In genomic region chr4:110480031-110480549, GRCh38 we compare ENCODE assay signal across 12 cellular contexts. TPM values are rescaled to one million over a fixed set of nuclear protein-coding genes. Genes with fewer than 3 reads are reported as not detected.
A peak's percentile ranks its signal among the peaks of the same experiment; 100 is the strongest.
DNase-seq lines count a peak whose midpoint lies in the region; TF ChIP-seq lines count a peak whose summit lies in the region.
"Had no signal": no experiment of that assay in that cellular context is flagged by ENCODE, and none has a peak within 500 bp of the region (broad histone marks: within the 10 kb centered on the region; RNA-seq: fewer than 3 reads in every experiment).

No MANE protein-coding gene starts in this region.

- POLR2A ChIA-PET in Caco-2 (lab: Charles Lee): no interaction called here
- POLR2A ChIA-PET in OCI-LY7 (lab: Charles Lee): interaction anchor here (0.5 to 0.7 kb wide), 3 partner anchors 547 to 1060 kb away, joined by 3 read pairs; no protein-coding TSS in a partner anchor

- no peaks in the 10 kb centered on the region for H3K79me2 ChIP-seq in OCI-LY7 (ENCODE audit: insufficient read depth, low read depth, low read length)
- no peaks in the 10 kb centered on the region for H3K79me2 ChIP-seq in fibroblast of lung (ENCODE audit: control insufficient read depth, insufficient read depth, low read length)
- H3K79me2 ChIP-seq in neural progenitor cell (ENCODE audit: low read depth): no peaks in the 10 kb centered on the region

- H3K4me1 ChIP-seq in Caco-2 (peaks cover 4% of the 10 kb centered on the region; the same call in 1 of the 2 replicates), OCI-LY7 (ENCODE audit: insufficient read depth, low read length, poor library complexity, severe bottlenecking) (no peaks in the 10 kb centered on the region), fibroblast of lung (ENCODE audit: control insufficient read depth, extremely low read depth, insufficient read depth, low read length) (no peaks in the 10 kb centered on the region), neural progenitor cell (no peaks in the 10 kb centered on the region), HAP-1 (peaks cover 7% of the 10 kb centered on the region)

- H3K27me3 Mint-ChIP-seq in Caco-2 (ENCODE audit: insufficient read depth, unreplicated experiment) (peaks cover 2% of the 10 kb centered on the region), neural progenitor cell (ENCODE audit: insufficient read depth, low read depth) (peaks cover 3% of the 10 kb centered on the region)

- no peak overlapping the region for H3K4me2 ChIP-seq in OCI-LY7 (ENCODE audit: low read length)
- no peak overlapping the region for H3K4me2 ChIP-seq in fibroblast of lung (ENCODE audit: extremely low read depth, insufficient read depth, low read length)
- H3K4me2 ChIP-seq in neural progenitor cell: no peak overlapping the region

- no peaks in the 10 kb centered on the region for H3K27me3 ChIP-seq in Caco-2 (replicated peaks; ENCODE audit: control insufficient read depth, insufficient read depth, low read length)
- no peaks in the 10 kb centered on the region for H3K27me3 ChIP-seq in fibroblast of lung (ENCODE audit: control insufficient read depth, insufficient read depth, low read length)
- no peaks in the 10 kb centered on the region for H3K27me3 ChIP-seq in neural progenitor cell
- H3K27me3 ChIP-seq in HAP-1 (ENCODE audit: low read depth): no peaks in the 10 kb centered on the region

- H3K36me3 Mint-ChIP-seq in Caco-2 (ENCODE audit: insufficient read depth, unreplicated experiment) (no peaks in the 10 kb centered on the region), neural progenitor cell (no peaks in the 10 kb centered on the region)

- intact Hi-C loops in Caco-2 (cut with micrococcal nuclease; ENCODE audit: unreplicated experiment) (loop anchor here (2.0 kb wide), 1 partner anchor 31 kb away; no protein-coding TSS in a partner anchor), OCI-LY7 (cut with micrococcal nuclease; ENCODE audit: unreplicated experiment) (no loop called here)

- H3K4me3 ChIP-seq in Caco-2 (ENCODE audit: low read depth, low read length) (no peak overlapping the region), OCI-LY7 (ENCODE audit: low read depth, low read length, poor library complexity, severe bottlenecking) (no peak overlapping the region), fibroblast of lung (replicated peaks in 1 of 4; ENCODE audit: control extremely low read depth in 1 of 4, insufficient read depth in 1 of 4, low read depth in 3 of 4, low read length in 4 of 4) (no peak overlapping the region), neural progenitor cell (no peak overlapping the region), HAP-1 (no peak overlapping the region)

- H3K4me3 Mint-ChIP-seq in Caco-2 (ENCODE audit: unreplicated experiment) (peak overlapping the region; percentile 10), neural progenitor cell (no peak overlapping the region)

- H3K36me3 ChIP-seq in Caco-2 (ENCODE audit: control insufficient read depth, insufficient read depth, low read length): no peaks in the 10 kb centered on the region
- H3K36me3 ChIP-seq in OCI-LY7 (ENCODE audit: insufficient read depth, low read length): no peaks in the 10 kb centered on the region
- no peaks in the 10 kb centered on the region for H3K36me3 ChIP-seq in fibroblast of lung (ENCODE audit: control insufficient read depth, insufficient read depth, low read length)
- H3K36me3 ChIP-seq in neural progenitor cell: no peaks in the 10 kb centered on the region
- no peaks in the 10 kb centered on the region for H3K36me3 ChIP-seq in HAP-1 (replicated peaks)

- BruUV-seq in Caco-2 (replicated peaks; lab: Mats Ljungman, UMichigan): no TSS peak
- BruUV-seq in OCI-LY7 (replicated peaks; lab: Mats Ljungman, UMichigan): no TSS peak

- no peaks in the 10 kb centered on the region for H4K20me1 ChIP-seq in OCI-LY7 (ENCODE audit: insufficient read depth, low read length)
- H4K20me1 ChIP-seq in fibroblast of lung (ENCODE audit: control insufficient read depth, extremely low read depth, insufficient read depth, low read length): no peaks in the 10 kb centered on the region
- no peaks in the 10 kb centered on the region for H4K20me1 ChIP-seq in neural progenitor cell (ENCODE audit: low read depth)

- no peaks in the 10 kb centered on the region for H3K9me2 ChIP-seq in OCI-LY7 (ENCODE audit: insufficient read depth, low read length)

- TF ChIP-seq CTCF in Caco-2 (IDR thresholded peaks at IDR 0.05; ENCODE audit: insufficient read depth in 1 of 2, low read depth in 1 of 2, low read length in 1 of 2, severe bottlenecking in 1 of 2, unreplicated experiment in 1 of 2) (peak; percentile 24 to 26), OCI-LY7 (conservative IDR thresholded peaks at IDR 0.05; ENCODE audit: low read length) (peak; percentile 34; the same call in 1 of the 2 replicates), fibroblast of lung (conservative IDR thresholded peaks at IDR 0.05 in 1 of 2, IDR thresholded peaks at IDR 0.05 in 1 of 2; ENCODE audit: low read depth in 1 of 2, low read length in 2 of 2) (peak; percentile 31 to 61), neural progenitor cell (IDR thresholded peaks at IDR 0.05) (peak; percentile 28)

- no peak for DNase-seq in Caco-2
- no peak for DNase-seq in OCI-LY7 (ENCODE audit: low spot score)
- DNase-seq in fibroblast of lung (ENCODE audit: low read depth in 2 of 2): peak; percentile 95 to 99
- no peak for DNase-seq in neural progenitor cell (ENCODE audit: low spot score)
- DNase-seq in DMS 273 (lab: John Stamatoyannopoulos, UW; ENCODE audit: unreplicated experiment): no peak
- DNase-seq in activated CD4-positive, alpha-beta T cell treated with anti-CD3 and anti-CD28 coated beads, Interleukin-2, amount 50 U/mL, for 48 hours: no peak
- no peak for DNase-seq in COR-L47 (lab: John Stamatoyannopoulos, UW)
- DNase-seq in HAP-1 (ENCODE audit: low spot score in 2 of 2): no peak
- DNase-seq: DMS153, foreskin melanocyte, occipital lobe, T-helper 9 cell had no signal

- H3K4me1 Mint-ChIP-seq in Caco-2 (ENCODE audit: low read depth, unreplicated experiment) (peaks cover 13% of the 10 kb centered on the region), neural progenitor cell (no peaks in the 10 kb centered on the region)

- H3K9ac ChIP-seq in fibroblast of lung (ENCODE audit: insufficient read depth, low read length): no peak overlapping the region
- no peak overlapping the region for H3K9ac ChIP-seq in neural progenitor cell

- no peaks in the 10 kb centered on the region for H3F3A ChIP-seq in neural progenitor cell (ENCODE audit: low read depth)

- H2AFZ ChIP-seq in OCI-LY7 (ENCODE audit: low read length) (no peak overlapping the region), fibroblast of lung (ENCODE audit: low read length) (no peak overlapping the region), neural progenitor cell (replicated peaks) (no peak overlapping the region)

- H3K27ac ChIP-seq in OCI-LY7 (ENCODE audit: low read depth, low read length, poor library complexity, severe bottlenecking): no peak overlapping the region
- no peak overlapping the region for H3K27ac ChIP-seq in fibroblast of lung (ENCODE audit: insufficient read depth, low read length)
- H3K27ac ChIP-seq in neural progenitor cell: no peak overlapping the region

- CTCF ChIA-PET in Caco-2 (lab: Charles Lee): no interaction called here
- CTCF ChIA-PET in OCI-LY7 (lab: Charles Lee; ENCODE audit: unreplicated experiment): no interaction called here

- H3K9me3 Mint-ChIP-seq in Caco-2 (ENCODE audit: unreplicated experiment) (no peaks in the 10 kb centered on the region), neural progenitor cell (no peaks in the 10 kb centered on the region)

- H3K9me3 ChIP-seq in Caco-2: no peaks in the 10 kb centered on the region
- no peaks in the 10 kb centered on the region for H3K9me3 ChIP-seq in OCI-LY7 (ENCODE audit: low read length)
- H3K9me3 ChIP-seq in fibroblast of lung (ENCODE audit: control insufficient read depth, insufficient read depth, low read depth, low read length): no peaks in the 10 kb centered on the region
- H3K9me3 ChIP-seq in neural progenitor cell (ENCODE audit: low read depth): no peaks in the 10 kb centered on the region
- no peaks in the 10 kb centered on the region for H3K9me3 ChIP-seq in HAP-1

- H3K27ac Mint-ChIP-seq in Caco-2 (ENCODE audit: unreplicated experiment): no peak overlapping the region
- no peak overlapping the region for H3K27ac Mint-ChIP-seq in neural progenitor cell

- in situ Hi-C loops in HAP-1 (cut with MboI; ENCODE audit: low sequenced_read_pairs): no loop called here

RNA-seq across cellular contexts. Expression of gene ENPEP, which starts 4.1 kb away (rescaled TPM):
- total RNA-seq in Caco-2 (2022) (4.7 and 5.6 TPM in 2 replicates), OCI-LY7 (2022) (0.09 and 0.21 TPM in 2 replicates), fibroblast of lung (0.51 TPM in 1 of 2 replicates, not detected in the other), neural progenitor cell (ENCODE audit: low replicate concordance) (1.5 and 1.8 TPM in 2 replicates)
- total RNA-seq in OCI-LY7 (2014; rRNA removed; shearing (Covaris generic)): not detected in 2 replicates
- 0.08 and 0.28 TPM in 2 replicates for polyA plus RNA-seq in fibroblast of lung
- polyA plus RNA-seq in fibroblast of lung (2012): 0.06 and 0.22 TPM in 2 replicates
- not detected in 2 replicates for polyA minus RNA-seq in fibroblast of lung (ENCODE audit: low replicate concordance)

Comparison
In these comparisons a context has a peak if more than half of its experiments do, and no peak if none do; other contexts are left out.
1. DNase-seq: peak in fibroblast of lung (2 of 2); none in Caco-2 (0 of 2), OCI-LY7 (single experiment), neural progenitor cell (single experiment), DMS 273 (single experiment), activated CD4-positive, alpha-beta T cell treated with anti-CD3 and anti-CD28 coated beads, Interleukin-2, amount 50 U/mL, for 48 hours (0 of 2), COR-L47 (single experiment) and HAP-1 (0 of 2).
2. Peak in every context shown above with its lines, with median percentiles within 50 percentile points of each other: CTCF ChIP-seq.